In the genomic region with DNA sequence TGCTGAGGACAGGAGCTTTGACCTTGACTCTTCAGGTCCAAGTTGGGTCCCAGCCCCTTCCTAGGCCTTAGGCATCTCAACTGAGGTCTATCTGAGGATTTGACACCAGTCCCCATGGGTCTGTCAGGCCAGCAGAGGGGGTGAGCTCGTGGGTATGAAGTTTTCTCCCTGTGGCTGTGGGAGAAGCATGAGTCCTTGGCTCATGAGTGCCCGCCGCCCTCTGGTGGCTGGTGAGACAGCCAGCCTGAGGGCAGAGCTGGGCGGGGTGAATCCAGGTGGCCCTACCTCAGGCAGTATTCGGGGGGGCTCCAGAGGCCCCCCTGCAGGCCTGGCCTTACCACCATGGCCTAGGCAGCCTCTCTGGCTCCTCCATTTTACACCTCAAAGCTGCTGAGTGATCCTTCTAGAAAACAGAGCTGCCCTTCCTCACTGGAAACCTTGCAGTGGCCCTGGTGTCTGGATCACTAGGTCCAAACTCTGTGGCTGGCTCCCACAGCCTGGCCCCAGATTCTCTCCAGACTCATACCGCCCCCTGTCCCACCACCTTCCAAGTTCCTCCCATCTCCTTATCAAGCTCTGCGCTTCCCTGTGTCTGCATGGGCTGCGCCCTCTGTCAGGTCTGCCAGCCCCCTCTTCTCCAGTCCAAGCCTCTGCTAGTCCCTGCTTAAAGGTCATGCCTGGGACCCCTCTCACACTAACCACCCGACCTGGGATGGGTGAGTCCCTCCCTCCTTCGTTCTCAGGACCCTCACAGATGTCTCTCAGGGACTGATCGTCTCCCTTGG, we compare ENCODE assay signal across 8 cellular contexts. TPM values are rescaled to one million over a fixed set of nuclear protein-coding genes. Genes with fewer than 3 reads are reported as not detected.
A peak's percentile ranks its signal among the peaks of the same experiment; 100 is the strongest.
DNase-seq lines count a peak whose midpoint lies in the region; TF ChIP-seq lines count a peak whose summit lies in the region.

No MANE protein-coding gene starts in this region.

- H3K9ac ChIP-seq in OCI-LY3 (ENCODE audit: low read length) = no peak overlapping the region

- H3K27me3 ChIP-seq in HL-60 (ENCODE audit: insufficient read depth, poor library complexity, severe bottlenecking) (no peaks in the 10 kb centered on the region), OCI-LY3 (ENCODE audit: low read depth, low read length) (no peaks in the 10 kb centered on the region)

- TF ChIP-seq CTCF in HL-60 (IDR thresholded peaks at IDR 0.05; ENCODE audit: insufficient read depth, low read length) (peak; percentile 82), OCI-LY3 (IDR thresholded peaks at IDR 0.05; ENCODE audit: low read depth, low read length) (peak; percentile 98)

- no peaks in the 10 kb centered on the region for H3K9me3 ChIP-seq in OCI-LY3 (ENCODE audit: insufficient read depth, low read length)

- H3K4me3 ChIP-seq in HL-60 (replicated peaks; ENCODE audit: insufficient read depth, low read length) = no peak overlapping the region
- no peak overlapping the region for H3K4me3 ChIP-seq in OCI-LY3 (ENCODE audit: low read length)

- H3K4me1 ChIP-seq in OCI-LY3 (ENCODE audit: low read length) = no peaks in the 10 kb centered on the region; the same call in 1 of the 2 replicates

- no peak overlapping the region for H3K4me2 ChIP-seq in OCI-LY3 (ENCODE audit: low read length)

- no peaks in the 10 kb centered on the region for H4K20me1 ChIP-seq in OCI-LY3 (ENCODE audit: insufficient read depth, low read length)

- H3K79me2 ChIP-seq in OCI-LY3 (ENCODE audit: low read length) = no peaks in the 10 kb centered on the region

- H3K27ac ChIP-seq in HL-60 (replicated peaks) (no peak overlapping the region), OCI-LY3 (ENCODE audit: low read length) (no peak overlapping the region)

- DNase-seq in GF-D8 (lab: John Stamatoyannopoulos, UW) = peak; percentile 63
- peak; percentile 63 to 91 for DNase-seq in HL-60 (ENCODE audit: low read depth in 1 of 2, low spot score in 1 of 2)
- DNase-seq in activated CD8-positive, alpha-beta memory T cell treated with anti-CD3 and anti-CD28 coated beads, Interleukin-2, amount 50 U/mL, for 4 hours = peak; percentile 85
- peak; percentile 92 for DNase-seq in epidermal melanocyte (ENCODE audit: insufficient read length, low spot score)
- peak; percentile 83 for DNase-seq in mucosa of gallbladder (ENCODE audit: low spot score)
- peak; percentile 86 for DNase-seq in stimulated activated CD8-positive, alpha-beta memory T cell treated with anti-CD3 and anti-CD28 coated beads, Interleukin-4, amount 100 ng/mL, for 48 hours
- DNase-seq in occipital lobe (lab: John Stamatoyannopoulos, UW) = no peak

- H2AFZ ChIP-seq in OCI-LY3 (ENCODE audit: low read depth, low read length) = no peak overlapping the region

- H3K36me3 ChIP-seq in OCI-LY3 (replicated peaks; ENCODE audit: low read depth, low read length) = no peaks in the 10 kb centered on the region

RNA-seq across cellular contexts. Expression of gene SH2D7, which starts 16.1 kb away (rescaled TPM):
- total RNA-seq in mucosa of gallbladder = 2.3 TPM
- total RNA-seq in occipital lobe = not detected

RNA-seq across cellular contexts. Expression of gene CIB2, which starts 22.8 kb away (rescaled TPM):
- total RNA-seq in mucosa of gallbladder (4.0 TPM), occipital lobe (18.4 TPM)

RNA-seq across cellular contexts. Expression of gene TBC1D2B, which starts 31.0 kb away (rescaled TPM):
- total RNA-seq in mucosa of gallbladder = 75.5 TPM
- total RNA-seq in occipital lobe = 12.3 TPM

RNA-seq across cellular contexts. Expression of gene IDH3A, which starts 40.7 kb away (rescaled TPM):
- 52.3 TPM for total RNA-seq in mucosa of gallbladder
- total RNA-seq in occipital lobe = 41.6 TPM
